ENCODE assay signal across 14 cellular contexts in the genomic region with DNA sequence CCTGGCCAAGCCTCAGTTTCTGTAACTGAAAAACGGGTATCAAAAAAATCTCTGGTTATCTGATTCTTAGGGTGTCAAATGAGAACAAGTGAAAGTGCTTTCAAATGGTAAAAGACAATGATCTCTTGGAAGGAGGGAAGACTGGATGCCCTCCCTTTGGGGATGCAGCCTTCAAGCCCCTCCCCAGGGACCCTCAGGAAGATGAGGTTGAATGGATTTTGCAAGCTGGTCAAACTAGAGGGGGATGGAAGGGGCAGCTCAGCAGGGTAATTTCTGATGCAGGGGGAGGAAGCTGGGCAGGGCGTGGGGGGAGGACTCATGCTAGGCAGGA. TPM values are rescaled to one million over a fixed set of nuclear protein-coding genes. Genes with fewer than 3 reads are reported as not detected.
A peak's percentile ranks its signal among the peaks of the same experiment; 100 is the strongest.
DNase-seq lines count a peak whose midpoint lies in the region; ATAC-seq and TF ChIP-seq lines count a peak whose summit lies in the region.
"Had no signal": no experiment of that assay in that cellular context is flagged by ENCODE, and none has a peak within 500 bp of the region (broad histone marks: within the 10 kb centered on the region; RNA-seq: fewer than 3 reads in every experiment).

No MANE protein-coding gene starts in this region.

- no peak for ATAC-seq in Panc1

- H3K27me3 ChIP-seq in Panc1 (ENCODE audit: control insufficient read depth, insufficient read depth, low read length) (no peaks in the 10 kb centered on the region), parathyroid adenoma (ENCODE audit: control insufficient read depth, insufficient read depth, low read length) (no peaks in the 10 kb centered on the region)
- H3K27me3 ChIP-seq: Peyer's patch had no signal

- peaks cover 43% of the 10 kb centered on the region for H3K4me1 ChIP-seq in Panc1 (ENCODE audit: control insufficient read depth, insufficient read depth, low read length)
- peaks cover 4% of the 10 kb centered on the region for H3K4me1 ChIP-seq in parathyroid adenoma

- no peaks in the 10 kb centered on the region for H3K9me3 ChIP-seq in Panc1 (ENCODE audit: control insufficient read depth, insufficient read depth, low read depth, low read length)
- no peaks in the 10 kb centered on the region for H3K9me3 ChIP-seq in parathyroid adenoma (ENCODE audit: control insufficient read depth, low read length)
- H3K9me3 ChIP-seq: Peyer's patch had no signal

- peaks cover 31% of the 10 kb centered on the region for H3K79me2 ChIP-seq in parathyroid adenoma

- no peak overlapping the region for H3K4me2 ChIP-seq in parathyroid adenoma (ENCODE audit: low read length)

- no peak overlapping the region for H2AFZ ChIP-seq in parathyroid adenoma

- POLR2A ChIA-PET in Panc1 (lab: Charles Lee) = no interaction called here

- H3K9ac ChIP-seq in parathyroid adenoma = no peak overlapping the region

- CTCF ChIA-PET in Panc1 (lab: Charles Lee) = no interaction called here

- intact Hi-C loops in Panc1 (cut with micrococcal nuclease; ENCODE audit: unreplicated experiment) = no loop called here

- in situ Hi-C loops in Panc1 (cut with HindIII; ENCODE audit: low pct_unique_long_range_greater_than_20kb, low sequenced_read_pairs) = no loop called here

- BruUV-seq in Panc1 (replicated peaks; lab: Mats Ljungman, UMichigan) = no TSS peak

- TF ChIP-seq CTCF in AG09309 (IDR thresholded peaks at IDR 0.05; ENCODE audit: control insufficient read depth, insufficient read depth, low read depth, low read length, missing control alignments) = no peak
- no peak for TF ChIP-seq CTCF in Panc1 (IDR thresholded peaks at IDR 0.05)
- no peak for TF ChIP-seq CTCF in fibroblast of mammary gland (conservative IDR thresholded peaks at IDR 0.05; ENCODE audit: control insufficient read depth, insufficient read depth, low read depth, low read length)
- no peak for TF ChIP-seq CTCF in parathyroid adenoma (IDR thresholded peaks at IDR 0.05)
- TF ChIP-seq CTCF in GM10266 (IDR thresholded peaks at IDR 0.05; ENCODE audit: control insufficient read depth, insufficient read depth, low read depth, missing control alignments) = no peak

- H3K27ac ChIP-seq in Panc1 (ENCODE audit: low read length) (peak overlapping the region; percentile 71), parathyroid adenoma (peak overlapping the region; percentile 2)

- H3K4me3 ChIP-seq in AG09309 (ENCODE audit: control insufficient read depth, low read depth, low read length) (peak overlapping the region; percentile 52), Panc1 (ENCODE audit: low read depth in 2 of 2, low read length in 2 of 2) (no peak overlapping the region), fibroblast of mammary gland (ENCODE audit: control insufficient read depth, low read depth, low read length) (peak overlapping the region; percentile 42), parathyroid adenoma (ENCODE audit: low read depth, low read length) (no peak overlapping the region)
- H3K4me3 ChIP-seq: Peyer's patch had no signal

- no peaks in the 10 kb centered on the region for H3K36me3 ChIP-seq in Panc1 (ENCODE audit: control insufficient read depth, insufficient read depth, low read length)
- no peaks in the 10 kb centered on the region for H3K36me3 ChIP-seq in parathyroid adenoma (ENCODE audit: control insufficient read depth, insufficient read depth, low read length)
- H3K36me3 ChIP-seq: Peyer's patch had no signal

- DNase-seq in AG09309 (ENCODE audit: low read depth) (no peak), Panc1 (ENCODE audit: low read depth, low spot score) (no peak), fibroblast of mammary gland (ENCODE audit: low read depth) (no peak), UCSD-AML1 (lab: John Stamatoyannopoulos, UW; ENCODE audit: unreplicated experiment) (no peak), GM10266 (ENCODE audit: extremely low spot score) (no peak), HUDEP-2 (lab: John Stamatoyannopoulos, UW; ENCODE audit: unreplicated experiment in 76 of 76) (no peak), SIG-M5 treated with dmso at 0.1 percent for 504 hours (lab: John Stamatoyannopoulos, UW; ENCODE audit: unreplicated experiment) (no peak)
- DNase-seq: activated CD4-positive, alpha-beta T cell treated with anti-CD3 and anti-CD28 coated beads for 1 hour; activated effector memory CD4-positive, alpha-beta T cell treated with Interleukin-2 at 50 U/mL for 16 hours; CD4-positive, CD25-positive, alpha-beta regulatory T cell; NCI-H2029; nucleus accumbens; Peyer's patch had no signal

RNA-seq across cellular contexts. Expression of gene ARHGAP23, which starts 22.4 kb away (rescaled TPM):
- 33.0 TPM for total RNA-seq in Panc1 (2021; ENCODE audit: unreplicated experiment)
- polyA plus RNA-seq in Panc1 (2012; ENCODE audit: insufficient read length) = 9.9 TPM

Comparison
In these comparisons a context has a peak if more than half of its experiments do, and no peak if none do; other contexts are left out.
1. H3K4me3 ChIP-seq: peak in AG09309 (single experiment) and fibroblast of mammary gland (single experiment); none in Panc1 (0 of 2) and parathyroid adenoma (single experiment).